9 cellular contexts compared by ENCODE assay signal in the genomic region with DNA sequence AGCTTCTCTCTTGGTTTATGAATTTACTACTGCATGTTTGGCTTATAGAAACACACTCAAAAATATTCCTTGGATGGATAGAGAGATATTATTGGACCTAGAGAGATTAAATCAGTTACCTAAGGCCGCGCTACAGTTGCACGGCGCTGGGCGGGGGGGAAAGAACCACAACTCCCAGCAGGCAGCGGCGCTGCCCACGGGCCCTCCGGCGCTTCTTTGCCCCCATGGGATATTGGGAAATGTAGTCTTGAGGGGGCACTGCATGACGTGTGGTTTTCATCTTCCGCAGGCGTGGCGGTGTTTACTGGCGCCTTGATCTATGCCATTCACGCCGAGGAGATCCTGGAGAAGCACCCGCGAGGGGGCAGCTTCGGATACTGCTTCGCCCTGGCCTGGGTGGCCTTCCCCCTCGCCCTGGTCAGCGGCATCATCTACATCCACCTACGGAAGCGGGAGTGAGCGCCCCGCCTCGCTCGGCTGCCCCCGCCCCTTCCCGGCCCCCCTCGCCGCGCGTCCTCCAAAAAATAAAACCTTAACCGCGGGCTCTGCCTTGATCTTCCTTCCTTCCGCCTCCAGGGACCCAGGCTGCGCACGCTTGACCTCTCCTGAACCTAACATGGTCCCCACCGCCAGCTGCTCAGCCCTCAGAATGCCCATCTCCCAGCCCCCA. TPM values are rescaled to one million over a fixed set of nuclear protein-coding genes. Genes with fewer than 3 reads are reported as not detected.
DNase-seq lines count a peak whose midpoint lies in the region; ATAC-seq, FAIRE-seq and TF ChIP-seq lines count a peak whose summit lies in the region.
"Had no signal": no experiment of that assay in that cellular context is flagged by ENCODE, and none has a peak within 500 bp of the region (broad histone marks: within the 10 kb centered on the region; RNA-seq: fewer than 3 reads in every experiment).

No MANE protein-coding gene starts in this region.

- peak overlapping the region; percentile 51 to 57 for H3K4me3 ChIP-seq in neutrophil (ENCODE audit: low read depth in 1 of 2, low read length in 1 of 2)
- peak overlapping the region; percentile 55 for H3K4me3 ChIP-seq in suprapubic skin

- H3K27ac ChIP-seq in foreskin keratinocyte (peak overlapping the region; percentile 67), neutrophil (peak overlapping the region; percentile 89), suprapubic skin (peak overlapping the region; percentile 83)

- TF ChIP-seq CTCF in foreskin keratinocyte (conservative IDR thresholded peaks at IDR 0.05) (peak; percentile 32), neutrophil (IDR thresholded peaks at IDR 0.05) (peak; percentile 30), suprapubic skin (IDR thresholded peaks at IDR 0.05) (peak in 1 of 2 donors; percentile 8)

- H3K9me3 ChIP-seq in neutrophil: no peaks in the 10 kb centered on the region
- no peaks in the 10 kb centered on the region for H3K9me3 ChIP-seq in suprapubic skin

- peak in 71 of 76 experiments; percentile 44 to 89 (median 76) for DNase-seq in HUDEP-2 (lab: John Stamatoyannopoulos, UW; ENCODE audit: unreplicated experiment in 76 of 76)
- DNase-seq in NOMO-1 treated with dmso at 0.1 percent for 144 hours (lab: John Stamatoyannopoulos, UW; ENCODE audit: unreplicated experiment): peak; percentile 87
- DNase-seq in activated T-helper 1 cell treated with Interleukin-2 at 50 U/mL for 16 hours (ENCODE audit: low read depth): peak; percentile 79
- peak; percentile 37 to 57 for DNase-seq in foreskin keratinocyte
- DNase-seq in suprapubic skin (ENCODE audit: low spot score in 2 of 2): peak in 1 of 2 donors; percentile 83
- DNase-seq in urothelium cell line (ENCODE audit: low spot score): no peak

- no peak for TF ChIP-seq EP300 in suprapubic skin (IDR thresholded peaks at IDR 0.05)

- H3K4me1 ChIP-seq in foreskin keratinocyte (peaks cover 4% of the 10 kb centered on the region), neutrophil (ENCODE audit: control insufficient read depth in 1 of 2, insufficient read depth in 1 of 2, low read depth in 1 of 2, low read length in 1 of 2) (peaks cover 87 to 88% of the 10 kb centered on the region in 2 experiments), suprapubic skin (peaks cover 79% of the 10 kb centered on the region)

- FAIRE-seq in urothelium cell line (lab: Jason Lieb, UNC): no peak

- H3K36me3 ChIP-seq in neutrophil: peaks cover 19% of the 10 kb centered on the region
- peaks cover 7% of the 10 kb centered on the region for H3K36me3 ChIP-seq in suprapubic skin

- TF ChIP-seq POLR2A in GM10847 (IDR thresholded peaks at IDR 0.05; ENCODE audit: extremely low read depth, insufficient read length) (peak; percentile 35), suprapubic skin (IDR thresholded peaks at IDR 0.05) (peak; percentile 10 to 28)

- WGBS in suprapubic skin: 30% methylated on average over 29 of the region's 41 CpGs

- peak; percentile 32 for ATAC-seq in foreskin keratinocyte

- H3K27me3 ChIP-seq in foreskin keratinocyte (no peaks in the 10 kb centered on the region), neutrophil (no peaks in the 10 kb centered on the region), suprapubic skin (no peaks in the 10 kb centered on the region)

RNA-seq across cellular contexts. Expression of a gene that starts 4.8 kb away (rescaled TPM):
- 191 and 218 TPM in 2 replicates for total RNA-seq in foreskin keratinocyte
- polyA plus RNA-seq in foreskin keratinocyte: 337 and 424 TPM in 2 replicates
- total RNA-seq in suprapubic skin: 10 to 100 TPM in 3 of 4 donors, 1 to 10 TPM in 1; 9.3 to 22.5 (median 13.2) TPM

RNA-seq across cellular contexts. Expression of a gene that starts 33.6 kb away (rescaled TPM):
- total RNA-seq in foreskin keratinocyte: 2.6 and 2.8 TPM in 2 replicates
- 3.7 and 4.0 TPM in 2 replicates for polyA plus RNA-seq in foreskin keratinocyte
- total RNA-seq in suprapubic skin: 10 to 100 TPM in 2 of 4 donors, 1 to 10 TPM in 2; 7.8 to 14.7 (median 9.3) TPM

RNA-seq across cellular contexts. Expression of a gene that starts 34.0 kb away (rescaled TPM):
- total RNA-seq in foreskin keratinocyte (0.11 TPM in 1 of 2 replicates, not detected in the other), suprapubic skin (not detected)
- polyA plus RNA-seq in foreskin keratinocyte: not detected in 2 replicates
- total RNA-seq: LHCN-M2 had no signal
